In genomic region chr19:4234142-4234861, GRCh38 we compare ENCODE assay signal across 1 cellular context.
TF ChIP-seq lines count a peak whose summit lies in the region.

No MANE protein-coding gene starts in this region.

TF ChIP-seq in H1, 55 proteins besides CTCF, POLR2A, EP300 and RAD21:
- TF ChIP-seq CHD1 (IDR thresholded peaks at IDR 0.05; ENCODE audit: low read depth, low read length) (no peak), POU5F1 (IDR thresholded peaks at IDR 0.05; ENCODE audit: low read depth, low read length) (no peak), JUN (IDR thresholded peaks at IDR 0.05; ENCODE audit: low read depth, low read length) (no peak), POLR2AphosphoS5 (IDR thresholded peaks at IDR 0.05; ENCODE audit: low read depth, low read length) (no peak), ATF3 (IDR thresholded peaks at IDR 0.05; ENCODE audit: insufficient read depth, low read depth, low read length) (no peak)
